In genomic region chr22:20111045-20111688, GRCh38 we compare ENCODE assay signal across 8 cellular contexts. TPM values are rescaled to one million over a fixed set of nuclear protein-coding genes. Genes with fewer than 3 reads are reported as not detected.
A peak's percentile ranks its signal among the peaks of the same experiment; 100 is the strongest.
DNase-seq lines count a peak whose midpoint lies in the region; ATAC-seq and TF ChIP-seq lines count a peak whose summit lies in the region.

No MANE protein-coding gene starts in this region.

- peaks cover 0 to 90% of the 10 kb centered on the region in 2 donors for H3K36me3 ChIP-seq in adrenal gland (replicated peaks in 1 of 2)
- peaks cover 39 to 98% (median 39%) of the 10 kb centered on the region in 3 donors for H3K36me3 ChIP-seq in esophagus squamous epithelium

- peak; percentile 36 for DNase-seq in activated naive CD4-positive, alpha-beta T cell treated with anti-CD3 and anti-CD28 coated beads for 36 hours
- DNase-seq in activated naive CD4-positive, alpha-beta T cell treated with anti-CD3 and anti-CD28 coated beads, Interleukin-2, amount 50 U/mL, for 16 hours: no peak
- DNase-seq in NB4 (ENCODE audit: low read depth) (peak; percentile 72), adrenal gland (no peak), memory B cell (ENCODE audit: low spot score in 2 of 2) (no peak), esophagus squamous epithelium (lab: John Stamatoyannopoulos, UW) (no peak)

- WGBS in adrenal gland, 4 donors: 60 to 64% (median 61%) methylated on average over 14 of the region's 14 CpGs
- 49 to 57% methylated on average over 9 to 11 of the region's 14 CpGs for WGBS in esophagus squamous epithelium, 2 donors

- TF ChIP-seq POLR2A in NB4 (IDR thresholded peaks at IDR 0.05; ENCODE audit: extremely low read depth, insufficient read length): no peak
- TF ChIP-seq POLR2A in adrenal gland (IDR thresholded peaks at IDR 0.05): no peak
- TF ChIP-seq POLR2A in esophagus squamous epithelium (IDR thresholded peaks at IDR 0.05): no peak

- no peaks in the 10 kb centered on the region for H3K27me3 Mint-ChIP-seq in activated naive CD4-positive, alpha-beta T cell treated with anti-CD3 and anti-CD28 coated beads for 36 hours (ENCODE audit: low read depth)
- H3K27me3 Mint-ChIP-seq in memory B cell: no peaks in the 10 kb centered on the region

- no peak overlapping the region for H3K4me3 Mint-ChIP-seq in activated naive CD4-positive, alpha-beta T cell treated with anti-CD3 and anti-CD28 coated beads for 36 hours
- H3K4me3 Mint-ChIP-seq in memory B cell: no peak overlapping the region

- H3K4me3 ChIP-seq in NB4 (ENCODE audit: low read depth, low read length): no peak overlapping the region
- H3K4me3 ChIP-seq in adrenal gland: no peak overlapping the region
- no peak overlapping the region for H3K4me3 ChIP-seq in esophagus squamous epithelium

- intact Hi-C loops in activated naive CD4-positive, alpha-beta T cell treated with anti-CD3 and anti-CD28 coated beads for 36 hours (cut with micrococcal nuclease): loop anchor here (10.0 kb wide), 1 partner anchor 256 kb away; the partner anchor contains the start of genes GNB1L and RTL10
- intact Hi-C loops in adrenal gland (cut with DNase I): no loop called here
- intact Hi-C loops in esophagus squamous epithelium (cut with DNase I): loop anchor here (10.0 kb wide), 2 partner anchors 86 to 136 kb away; partner anchors contain the start of gene TANGO2

- H3K27ac ChIP-seq in adrenal gland (peak overlapping the region in 1 of 5 donors; percentile 52), esophagus squamous epithelium (no peak overlapping the region)

- peaks cover 6 to 9% of the 10 kb centered on the region in 2 donors for H3K4me1 ChIP-seq in adrenal gland (replicated peaks in 1 of 2)
- H3K4me1 ChIP-seq in esophagus squamous epithelium: peaks cover 8 to 28% (median 8%) of the 10 kb centered on the region in 3 donors

- H3K27me3 ChIP-seq in adrenal gland (no peaks in the 10 kb centered on the region), esophagus squamous epithelium (no peaks in the 10 kb centered on the region)

- ATAC-seq in memory B cell (ENCODE audit: low read depth): peak; percentile 70
- no peak for ATAC-seq in GM18873 (IDR thresholded peaks at IDR 0.05; ENCODE audit: low FRiP score, unreplicated experiment)
- ATAC-seq in GM19324 (IDR thresholded peaks at IDR 0.05; ENCODE audit: low FRiP score, unreplicated experiment): no peak

- peaks cover 28% of the 10 kb centered on the region for H3K4me1 Mint-ChIP-seq in activated naive CD4-positive, alpha-beta T cell treated with anti-CD3 and anti-CD28 coated beads for 36 hours (ENCODE audit: low read depth)
- H3K4me1 Mint-ChIP-seq in memory B cell: peaks cover 9% of the 10 kb centered on the region

- no peaks in the 10 kb centered on the region for H3K9me3 Mint-ChIP-seq in activated naive CD4-positive, alpha-beta T cell treated with anti-CD3 and anti-CD28 coated beads for 36 hours
- H3K9me3 Mint-ChIP-seq in memory B cell: no peaks in the 10 kb centered on the region

- H3K9me3 ChIP-seq in adrenal gland (replicated peaks in 1 of 3): no peaks in the 10 kb centered on the region
- H3K9me3 ChIP-seq in esophagus squamous epithelium: no peaks in the 10 kb centered on the region

- H3K27ac Mint-ChIP-seq in activated naive CD4-positive, alpha-beta T cell treated with anti-CD3 and anti-CD28 coated beads for 36 hours: peak overlapping the region; percentile 84
- no peak overlapping the region for H3K27ac Mint-ChIP-seq in memory B cell

- H3K36me3 Mint-ChIP-seq in activated naive CD4-positive, alpha-beta T cell treated with anti-CD3 and anti-CD28 coated beads for 36 hours (ENCODE audit: low read depth): peaks cover 21% of the 10 kb centered on the region
- peaks cover 14% of the 10 kb centered on the region for H3K36me3 Mint-ChIP-seq in memory B cell

- CTCF ChIA-PET in activated naive CD4-positive, alpha-beta T cell treated with anti-CD3 and anti-CD28 coated beads for 36 hours (lab: Charles Lee): interaction anchor here (0.7 to 1.7 kb wide), 8 partner anchors 9 to 98 kb away, joined by 3 to 7 read pairs (median 3); partner anchors contain the start of gene TANGO2

- TF ChIP-seq CTCF in NB4 (IDR thresholded peaks at IDR 0.05; ENCODE audit: low read depth, low read length) (peak; percentile 51), adrenal gland (IDR thresholded peaks at IDR 0.05) (peak in 5 of 6 experiments; percentile 17 to 35 (median 32)), esophagus squamous epithelium (IDR thresholded peaks at IDR 0.05) (peak in 3 of 6 experiments; percentile 11 to 33 (median 31))

RNA-seq across cellular contexts. Expression of gene RANBP1, which starts 4.7 kb away (rescaled TPM):
- total RNA-seq in activated naive CD4-positive, alpha-beta T cell treated with anti-CD3 and anti-CD28 coated beads for 36 hours: 100 to 1,000 TPM; 445 to 455 TPM
- total RNA-seq in adrenal gland (100 to 1,000 TPM in 5 of 8 donors, 10 to 100 TPM in 3; 71.4 to 346 (median 130) TPM), esophagus squamous epithelium (100 to 1,000 TPM; 178 to 358 (median 212) TPM)
- polyA plus RNA-seq in adrenal gland: 100 to 1,000 TPM in 1 of 3 donors, 10 to 100 TPM in 2; 63.3 to 128 (median 70.1) TPM

RNA-seq across cellular contexts. Expression of gene TRMT2A, which starts 5.9 kb away (rescaled TPM):
- total RNA-seq in activated naive CD4-positive, alpha-beta T cell treated with anti-CD3 and anti-CD28 coated beads for 36 hours: 10 to 100 TPM; 51.8 to 57.9 TPM
- total RNA-seq in adrenal gland (10 to 100 TPM; 43.5 to 90.3 (median 66.8) TPM), esophagus squamous epithelium (10 to 100 TPM; 30.9 to 58.6 (median 41.3) TPM)
- 100 to 1,000 TPM in 2 of 3 donors, 10 to 100 TPM in 1; 22.4 to 283 (median 168) TPM for polyA plus RNA-seq in adrenal gland

RNA-seq across cellular contexts. Expression of gene ZDHHC8, which starts 20.4 kb away (rescaled TPM):
- 10 to 100 TPM; 26.4 to 31.3 TPM for total RNA-seq in activated naive CD4-positive, alpha-beta T cell treated with anti-CD3 and anti-CD28 coated beads for 36 hours
- total RNA-seq in adrenal gland: 10 to 100 TPM; 20.0 to 65.6 (median 36.1) TPM
- 100 to 1,000 TPM in 1 of 3 donors, 10 to 100 TPM in 2; 15.5 to 109 (median 59.3) TPM for polyA plus RNA-seq in adrenal gland
- 10 to 100 TPM; 14.7 to 22.9 (median 18.6) TPM for total RNA-seq in esophagus squamous epithelium

RNA-seq across cellular contexts. Expression of gene DGCR8, which starts 31.1 kb away (rescaled TPM):
- 10 to 100 TPM; 29.8 to 36.5 TPM for total RNA-seq in activated naive CD4-positive, alpha-beta T cell treated with anti-CD3 and anti-CD28 coated beads for 36 hours
- total RNA-seq in adrenal gland: 10 to 100 TPM in 7 of 8 donors, 1 to 10 TPM in 1; 7.2 to 32.2 (median 20.0) TPM
- 10 to 100 TPM; 16.3 to 31.0 (median 25.9) TPM for polyA plus RNA-seq in adrenal gland
- 10 to 100 TPM; 13.7 to 33.8 (median 18.7) TPM for total RNA-seq in esophagus squamous epithelium

RNA-seq across cellular contexts. Expression of gene CCDC188, which starts 39.7 kb away (rescaled TPM):
- total RNA-seq in activated naive CD4-positive, alpha-beta T cell treated with anti-CD3 and anti-CD28 coated beads for 36 hours: not detected
- total RNA-seq in adrenal gland (1 to 10 TPM in 2 of 8 donors, under 1 TPM in 5, not detected in 1; 0.30 to 1.6 (median 0.54) TPM), esophagus squamous epithelium (1 to 10 TPM in 1 of 4 donors, not detected in 3; 2.1 TPM)
- 10 to 100 TPM in 1 of 3 donors, 1 to 10 TPM in 1, not detected in 1; 2.9 to 19.0 TPM for polyA plus RNA-seq in adrenal gland

Comparison
In these comparisons a context has a peak if more than half of its experiments do, and no peak if none do; other contexts are left out.
1. DNase-seq: peak in activated naive CD4-positive, alpha-beta T cell treated with anti-CD3 and anti-CD28 coated beads for 36 hours (single experiment) and NB4 (single experiment); none in activated naive CD4-positive, alpha-beta T cell treated with anti-CD3 and anti-CD28 coated beads, Interleukin-2, amount 50 U/mL, for 16 hours (single experiment), adrenal gland (0 of 7), memory B cell (0 of 2) and esophagus squamous epithelium (single experiment).
2. intact Hi-C loops: an anchor here in activated naive CD4-positive, alpha-beta T cell treated with anti-CD3 and anti-CD28 coated beads for 36 hours (10.0 kb wide) and esophagus squamous epithelium (10.0 kb wide); none called in adrenal gland.